In genomic region chr17:38725066-38725465, GRCh38 we compare ENCODE assay signal across 14 cellular contexts. TPM values are rescaled to one million over a fixed set of nuclear protein-coding genes. Genes with fewer than 3 reads are reported as not detected.
DNase-seq lines count a peak whose midpoint lies in the region; ATAC-seq and TF ChIP-seq lines count a peak whose summit lies in the region.
"Had no signal": no experiment of that assay in that cellular context is flagged by ENCODE, and none has a peak within 500 bp of the region (broad histone marks: within the 10 kb centered on the region; RNA-seq: fewer than 3 reads in every experiment).

No MANE protein-coding gene starts in this region.

- no peak for DNase-seq in activated naive CD4-positive, alpha-beta T cell treated with anti-CD3 and anti-CD28 coated beads, Interleukin-2, amount 50 U/mL, for 72 hours (ENCODE audit: low spot score in 2 of 2)
- DNase-seq in T-helper 17 cell: no peak
- peak in 2 of 3 donors; percentile 49 to 56 for DNase-seq in immature natural killer cell
- DNase-seq in MCF 10A (ENCODE audit: unreplicated experiment): no peak
- DNase-seq in erythroblast (lab: John Stamatoyannopoulos, UW): no peak
- DNase-seq: activated CD4-positive, alpha-beta T cell treated with anti-CD3 and anti-CD28 coated beads, Interleukin-2, amount 50 U/mL, for 48 hours; activated gamma-delta T cell; NCI-H1436 treated with DMSO at 0.1 percent for 48 hours; NCI-H526 treated with DMSO at 0.1 percent for 48 hours had no signal

- H3K27me3 Mint-ChIP-seq in activated naive CD4-positive, alpha-beta T cell treated with anti-CD3 and anti-CD28 coated beads, Interleukin-2, amount 50 U/mL, for 24 hours: no peaks in the 10 kb centered on the region
- H3K27me3 Mint-ChIP-seq in T-helper 17 cell (no peaks in the 10 kb centered on the region), immature natural killer cell (ENCODE audit: low read depth in 3 of 3) (peaks cover 12 to 22% (median 15%) of the 10 kb centered on the region in 3 donors), MCF 10A (ENCODE audit: insufficient read depth, unreplicated experiment) (no peaks in the 10 kb centered on the region)

- no peak for TF ChIP-seq CTCF in MCF 10A (IDR thresholded peaks at IDR 0.05; ENCODE audit: unreplicated experiment)

- BruUV-seq in MCF 10A (replicated peaks; lab: Mats Ljungman, UMichigan): no TSS peak

- no peaks in the 10 kb centered on the region for H3K9me3 ChIP-seq in T-helper 17 cell (ENCODE audit: control insufficient read depth, low read length, poor library complexity, severe bottlenecking)
- H3K9me3 ChIP-seq: mucosa of descending colon, thoracic aorta had no signal

- TF ChIP-seq POLR2A in erythroblast (IDR thresholded peaks at IDR 0.05; ENCODE audit: low read length): no peak

- peaks cover 68% of the 10 kb centered on the region for H3K4me1 Mint-ChIP-seq in activated naive CD4-positive, alpha-beta T cell treated with anti-CD3 and anti-CD28 coated beads, Interleukin-2, amount 50 U/mL, for 24 hours
- H3K4me1 Mint-ChIP-seq in T-helper 17 cell (peaks cover 39% of the 10 kb centered on the region), immature natural killer cell (peaks cover 77 to 83% of the 10 kb centered on the region in 2 donors), MCF 10A (ENCODE audit: insufficient read depth, unreplicated experiment) (no peaks in the 10 kb centered on the region)

- peaks cover 8% of the 10 kb centered on the region for H3K36me3 Mint-ChIP-seq in activated naive CD4-positive, alpha-beta T cell treated with anti-CD3 and anti-CD28 coated beads, Interleukin-2, amount 50 U/mL, for 24 hours
- peaks cover 4 to 25% of the 10 kb centered on the region in 2 donors for H3K36me3 Mint-ChIP-seq in activated naive CD4-positive, alpha-beta T cell treated with anti-CD3 and anti-CD28 coated beads, Interleukin-2, amount 50 U/mL, for 72 hours
- H3K36me3 Mint-ChIP-seq in T-helper 17 cell (ENCODE audit: low read depth) (peaks cover 2% of the 10 kb centered on the region), immature natural killer cell (peaks cover 9 to 13% (median 10%) of the 10 kb centered on the region in 3 donors), MCF 10A (ENCODE audit: insufficient read depth, unreplicated experiment) (peaks cover 6% of the 10 kb centered on the region)

- POLR2A ChIA-PET in MCF 10A (lab: Yijun Ruan, JAX): no interaction called here

- H3K9me3 Mint-ChIP-seq in activated naive CD4-positive, alpha-beta T cell treated with anti-CD3 and anti-CD28 coated beads, Interleukin-2, amount 50 U/mL, for 24 hours: no peaks in the 10 kb centered on the region
- H3K9me3 Mint-ChIP-seq in activated naive CD4-positive, alpha-beta T cell treated with anti-CD3 and anti-CD28 coated beads, Interleukin-2, amount 50 U/mL, for 72 hours: peaks cover 0 to 6% of the 10 kb centered on the region in 2 donors
- no peaks in the 10 kb centered on the region for H3K9me3 Mint-ChIP-seq in immature natural killer cell
- no peaks in the 10 kb centered on the region for H3K9me3 Mint-ChIP-seq in MCF 10A (ENCODE audit: unreplicated experiment)

- H3K27ac Mint-ChIP-seq in activated naive CD4-positive, alpha-beta T cell treated with anti-CD3 and anti-CD28 coated beads, Interleukin-2, amount 50 U/mL, for 24 hours: peak overlapping the region; percentile 74
- H3K27ac Mint-ChIP-seq in activated naive CD4-positive, alpha-beta T cell treated with anti-CD3 and anti-CD28 coated beads, Interleukin-2, amount 50 U/mL, for 72 hours: peak overlapping the region in 1 of 2 donors; percentile 46
- H3K27ac Mint-ChIP-seq in T-helper 17 cell (peak overlapping the region; percentile 45), immature natural killer cell (peak overlapping the region; percentile 92 to 98 (median 94)), MCF 10A (ENCODE audit: low read depth, unreplicated experiment) (no peak overlapping the region)

- no peak for ATAC-seq in activated naive CD4-positive, alpha-beta T cell treated with anti-CD3 and anti-CD28 coated beads, Interleukin-2, amount 50 U/mL, for 72 hours
- ATAC-seq in T-helper 17 cell (no peak), GM18517 (IDR thresholded peaks at IDR 0.05; ENCODE audit: unreplicated experiment) (no peak), GM19324 (IDR thresholded peaks at IDR 0.05; ENCODE audit: low FRiP score, unreplicated experiment) (no peak)

- peak overlapping the region; percentile 11 for H3K4me3 Mint-ChIP-seq in activated naive CD4-positive, alpha-beta T cell treated with anti-CD3 and anti-CD28 coated beads, Interleukin-2, amount 50 U/mL, for 24 hours
- H3K4me3 Mint-ChIP-seq in T-helper 17 cell (no peak overlapping the region), immature natural killer cell (peak overlapping the region; percentile 83 to 94 (median 85)), MCF 10A (ENCODE audit: unreplicated experiment) (no peak overlapping the region)

- CTCF ChIA-PET in MCF 10A (lab: Yijun Ruan, JAX): no interaction called here

- intact Hi-C loops in MCF 10A (cut with micrococcal nuclease): no loop called here

RNA-seq across cellular contexts. Expression of gene CISD3, which starts 5.1 kb away (rescaled TPM):
- total RNA-seq in activated naive CD4-positive, alpha-beta T cell treated with anti-CD3 and anti-CD28 coated beads, Interleukin-2, amount 50 U/mL, for 72 hours: 10 to 100 TPM; 32.7 to 40.7 TPM
- total RNA-seq in T-helper 17 cell (10 to 100 TPM; 12.0 to 12.8 TPM), MCF 10A (2022) (36.8 and 42.0 TPM in 2 replicates)
- polyA plus RNA-seq in immature natural killer cell: 100 to 1,000 TPM; 143 to 197 (median 160) TPM

RNA-seq across cellular contexts. Expression of gene MLLT6, which starts 20.0 kb away (rescaled TPM):
- total RNA-seq in activated naive CD4-positive, alpha-beta T cell treated with anti-CD3 and anti-CD28 coated beads, Interleukin-2, amount 50 U/mL, for 72 hours: 100 to 1,000 TPM; 204 to 288 TPM
- total RNA-seq in T-helper 17 cell: 100 to 1,000 TPM; 304 to 334 TPM
- 10 to 100 TPM in 1 of 3 donors, 1 to 10 TPM in 2; 3.8 to 24.5 (median 7.4) TPM for polyA plus RNA-seq in immature natural killer cell
- 59.6 and 65.3 TPM in 2 replicates for total RNA-seq in MCF 10A (2022)

RNA-seq across cellular contexts. Expression of gene PCGF2, which starts 23.1 kb away (rescaled TPM):
- total RNA-seq in activated naive CD4-positive, alpha-beta T cell treated with anti-CD3 and anti-CD28 coated beads, Interleukin-2, amount 50 U/mL, for 72 hours: 1 to 10 TPM; 3.1 to 6.9 TPM
- not detected for total RNA-seq in T-helper 17 cell
- polyA plus RNA-seq in immature natural killer cell: not detected
- total RNA-seq in MCF 10A (2022): 32.6 and 39.5 TPM in 2 replicates

RNA-seq across cellular contexts. Expression of gene PSMB3, which starts 27.5 kb away (rescaled TPM):
- total RNA-seq in activated naive CD4-positive, alpha-beta T cell treated with anti-CD3 and anti-CD28 coated beads, Interleukin-2, amount 50 U/mL, for 72 hours: 100 to 1,000 TPM; 339 to 405 TPM
- total RNA-seq in T-helper 17 cell (10 to 100 TPM; 78.5 to 85.5 TPM), MCF 10A (2022) (124 and 145 TPM in 2 replicates)
- polyA plus RNA-seq in immature natural killer cell: 100 to 1,000 TPM; 509 to 821 (median 662) TPM

RNA-seq across cellular contexts. Expression of gene EPOP, which starts 50.3 kb away (rescaled TPM):
- total RNA-seq in activated naive CD4-positive, alpha-beta T cell treated with anti-CD3 and anti-CD28 coated beads, Interleukin-2, amount 50 U/mL, for 72 hours: 10 to 100 TPM; 27.5 to 31.3 TPM
- total RNA-seq in T-helper 17 cell (1 to 10 TPM in 1 of 2 donors, under 1 TPM in 1; 0.60 to 1.1 TPM), MCF 10A (2022) (3.4 and 3.6 TPM in 2 replicates)
- polyA plus RNA-seq in immature natural killer cell: not detected

Comparison
In these comparisons a context has a peak if more than half of its experiments do, and no peak if none do; other contexts are left out.
1. H3K4me3 Mint-ChIP-seq: peak in activated naive CD4-positive, alpha-beta T cell treated with anti-CD3 and anti-CD28 coated beads, Interleukin-2, amount 50 U/mL, for 24 hours (single experiment) and immature natural killer cell (5 of 5); none in T-helper 17 cell (single experiment) and MCF 10A (single experiment).
2. DNase-seq: peak in immature natural killer cell (2 of 3); none in activated naive CD4-positive, alpha-beta T cell treated with anti-CD3 and anti-CD28 coated beads, Interleukin-2, amount 50 U/mL, for 72 hours (0 of 2), T-helper 17 cell (0 of 3), MCF 10A (single experiment) and erythroblast (0 of 2).
3. RNA of gene PCGF2, which starts 23.1 kb away (total RNA-seq): 32.6 to 39.5 TPM in MCF 10A and 3.1 to 6.9 TPM in activated naive CD4-positive, alpha-beta T cell treated with anti-CD3 and anti-CD28 coated beads, Interleukin-2, amount 50 U/mL, for 72 hours; not detected in T-helper 17 cell; every median in the first group is over 4 times any median in the second.